Comparison of ENCODE assay signal across 20 cellular contexts in genomic region chrX:130529531-130529930, GRCh38.
"Had no signal": no experiment of that assay in that cellular context is flagged by ENCODE, and none has a peak within 500 bp of the region (broad histone marks: within the 10 kb centered on the region; RNA-seq: fewer than 3 reads in every experiment).

No MANE protein-coding gene starts in this region.

- DNase-seq: activated CD4-positive, alpha-beta memory T cell treated with anti-CD3 and anti-CD28 coated beads, Interleukin-2, amount 10 ng/mL, durations not matched to agents 7 days and 5 days; activated CD4-positive, alpha-beta T cell treated with anti-CD3 and anti-CD28 coated beads for 36 hours; activated CD4-positive, alpha-beta T cell treated with anti-CD3 and anti-CD28 coated beads, Interleukin-2, amount 50 U/mL, for 1 hour; activated CD8-positive, alpha-beta memory T cell treated with anti-CD3 and anti-CD28 coated beads, Interleukin-2, amount 50 U/mL, for 4 hours; activated gamma-delta T cell treated with Interleukin-2 at 50 U/mL for 16 hours; activated naive CD4-positive, alpha-beta T cell treated with anti-CD3 and anti-CD28 coated beads, Interleukin-2, amount 10 ng/mL, durations not matched to agents 7 days and 5 days; activated naive CD8-positive, alpha-beta T cell treated with anti-CD3 and anti-CD28 coated beads for 36 hours; activated T-cell treated with anti-CD3 and anti-CD28 coated beads, Interleukin-2, amount 50 U/mL, for 72 hours; cerebellar nuclear complex; colonic mucosa; Karpas-422; NCI-H1048; NCI-H2029 treated with DMSO at 0.1 percent for 48 hours; NCI-H510A treated with DMSO at 0.1 percent for 48 hours; NCI-H69; PC-3; SHP77 treated with DMSO at 0.1 percent for 48 hours; T-helper 17 cell; T-helper 9 cell had no signal

- H3K9me3 Mint-ChIP-seq: activated CD4-positive, alpha-beta memory T cell treated with anti-CD3 and anti-CD28 coated beads, Interleukin-2, amount 10 ng/mL, durations not matched to agents 7 days and 5 days; activated naive CD4-positive, alpha-beta T cell treated with anti-CD3 and anti-CD28 coated beads, Interleukin-2, amount 10 ng/mL, durations not matched to agents 7 days and 5 days; activated naive CD8-positive, alpha-beta T cell treated with anti-CD3 and anti-CD28 coated beads for 36 hours; activated T-cell treated with anti-CD3 and anti-CD28 coated beads, Interleukin-2, amount 50 U/mL, for 72 hours; activated T-helper 2 cell treated with anti-CD3 and anti-CD28 coated beads, Interferon-gamma antibody, Interleukin-2, Interleukin-4, amounts not matched to agents 10 μg/mL and 5 μg/mL and 100 μg/mL, durations not matched to agents 14 hours and 24 hours and 36 hours had no signal

- H3K27me3 ChIP-seq: colonic mucosa had no signal

- H3K27ac Mint-ChIP-seq: activated CD4-positive, alpha-beta memory T cell treated with anti-CD3 and anti-CD28 coated beads, Interleukin-2, amount 10 ng/mL, durations not matched to agents 7 days and 5 days; activated CD4-positive, alpha-beta T cell treated with anti-CD3 and anti-CD28 coated beads for 36 hours; activated naive CD4-positive, alpha-beta T cell treated with anti-CD3 and anti-CD28 coated beads, Interleukin-2, amount 10 ng/mL, durations not matched to agents 7 days and 5 days; activated naive CD8-positive, alpha-beta T cell treated with anti-CD3 and anti-CD28 coated beads for 36 hours; activated T-cell treated with anti-CD3 and anti-CD28 coated beads, Interleukin-2, amount 50 U/mL, for 72 hours; activated T-helper 2 cell treated with anti-CD3 and anti-CD28 coated beads, Interferon-gamma antibody, Interleukin-2, Interleukin-4, amounts not matched to agents 10 μg/mL and 5 μg/mL and 100 μg/mL, durations not matched to agents 14 hours and 24 hours and 36 hours; T-helper 17 cell had no signal

- H3K4me3 ChIP-seq: colonic mucosa had no signal

- H3K4me1 Mint-ChIP-seq: activated CD4-positive, alpha-beta memory T cell treated with anti-CD3 and anti-CD28 coated beads, Interleukin-2, amount 10 ng/mL, durations not matched to agents 7 days and 5 days; activated CD4-positive, alpha-beta T cell treated with anti-CD3 and anti-CD28 coated beads for 36 hours; activated naive CD4-positive, alpha-beta T cell treated with anti-CD3 and anti-CD28 coated beads, Interleukin-2, amount 10 ng/mL, durations not matched to agents 7 days and 5 days; activated naive CD8-positive, alpha-beta T cell treated with anti-CD3 and anti-CD28 coated beads for 36 hours had no signal

- H3K4me3 Mint-ChIP-seq: activated CD4-positive, alpha-beta memory T cell treated with anti-CD3 and anti-CD28 coated beads, Interleukin-2, amount 10 ng/mL, durations not matched to agents 7 days and 5 days; activated CD4-positive, alpha-beta T cell treated with anti-CD3 and anti-CD28 coated beads for 36 hours; activated naive CD4-positive, alpha-beta T cell treated with anti-CD3 and anti-CD28 coated beads, Interleukin-2, amount 10 ng/mL, durations not matched to agents 7 days and 5 days; activated naive CD8-positive, alpha-beta T cell treated with anti-CD3 and anti-CD28 coated beads for 36 hours; activated T-cell treated with anti-CD3 and anti-CD28 coated beads, Interleukin-2, amount 50 U/mL, for 72 hours; T-helper 17 cell had no signal

- H3K36me3 Mint-ChIP-seq: activated naive CD4-positive, alpha-beta T cell treated with anti-CD3 and anti-CD28 coated beads, Interleukin-2, amount 10 ng/mL, durations not matched to agents 7 days and 5 days; activated naive CD8-positive, alpha-beta T cell treated with anti-CD3 and anti-CD28 coated beads for 36 hours had no signal

- H3K36me3 ChIP-seq: colonic mucosa had no signal
